Comparison of ENCODE assay signal across 12 cellular contexts in the genomic region with DNA sequence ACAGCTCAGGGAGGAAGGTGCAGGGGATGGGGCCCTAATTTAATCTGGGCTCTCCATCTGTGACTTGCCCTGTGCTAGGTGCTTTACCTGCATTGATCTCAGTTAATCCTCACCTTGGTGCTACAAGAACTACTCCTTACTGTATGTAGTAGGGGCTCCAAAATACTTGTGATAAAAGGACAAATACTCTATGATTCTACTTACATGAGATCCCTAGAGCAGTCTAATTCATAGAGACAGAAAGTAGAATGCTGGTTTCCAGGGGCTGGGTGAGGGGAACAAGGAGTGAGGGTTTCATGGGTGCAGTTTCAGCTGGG.
A peak's percentile ranks its signal among the peaks of the same experiment; 100 is the strongest.
DNase-seq lines count a peak whose midpoint lies in the region; ATAC-seq and TF ChIP-seq lines count a peak whose summit lies in the region.
"Had no signal": no experiment of that assay in that cellular context is flagged by ENCODE, and none has a peak within 500 bp of the region (broad histone marks: within the 10 kb centered on the region; RNA-seq: fewer than 3 reads in every experiment).

No MANE protein-coding gene starts in this region.

- no peak overlapping the region for H3K4me3 Mint-ChIP-seq in stimulated activated naive CD8-positive, alpha-beta T cell treated with anti-CD3 and anti-CD28 coated beads, Interleukin-15, amount 100 ng/mL, for 72 hours
- H3K4me3 Mint-ChIP-seq in glutamatergic neuron (ENCODE audit: unreplicated experiment) (no peak overlapping the region), type B pancreatic cell (no peak overlapping the region)
- H3K4me3 Mint-ChIP-seq: CD8-positive, alpha-beta T cell had no signal

- H3K4me1 Mint-ChIP-seq in stimulated activated naive CD8-positive, alpha-beta T cell treated with anti-CD3 and anti-CD28 coated beads, Interleukin-15, amount 100 ng/mL, for 72 hours = no peaks in the 10 kb centered on the region
- H3K4me1 Mint-ChIP-seq in glutamatergic neuron (ENCODE audit: low read depth, unreplicated experiment) (no peaks in the 10 kb centered on the region), type B pancreatic cell (ENCODE audit: unreplicated experiment) (no peaks in the 10 kb centered on the region)

- peaks cover 12% of the 10 kb centered on the region for H3K27me3 Mint-ChIP-seq in stimulated activated naive CD8-positive, alpha-beta T cell treated with anti-CD3 and anti-CD28 coated beads, Interleukin-15, amount 100 ng/mL, for 72 hours
- H3K27me3 Mint-ChIP-seq in glutamatergic neuron (ENCODE audit: unreplicated experiment) (peaks cover 8% of the 10 kb centered on the region), type B pancreatic cell (peaks cover 54% of the 10 kb centered on the region)

- H3K9me2 ChIP-seq in PC-3 (replicated peaks; ENCODE audit: low read length) = no peaks in the 10 kb centered on the region

- no peak overlapping the region for H3K27ac Mint-ChIP-seq in stimulated activated naive CD8-positive, alpha-beta T cell treated with anti-CD3 and anti-CD28 coated beads, Interleukin-15, amount 100 ng/mL, for 72 hours
- H3K27ac Mint-ChIP-seq in glutamatergic neuron (ENCODE audit: unreplicated experiment) = no peak overlapping the region
- H3K27ac Mint-ChIP-seq in type B pancreatic cell = no peak overlapping the region
- H3K27ac Mint-ChIP-seq: CD8-positive, alpha-beta T cell; IgD-negative memory B cell had no signal

- no peaks in the 10 kb centered on the region for H3K79me2 ChIP-seq in PC-3 (ENCODE audit: low read length)

- intact Hi-C loops in PC-3 (cut with micrococcal nuclease) = loop anchor here (1.0 kb wide), 6 partner anchors 77 to 301 kb away; no protein-coding TSS in a partner anchor

- ATAC-seq in stimulated activated naive CD8-positive, alpha-beta T cell treated with anti-CD3 and anti-CD28 coated beads, Interleukin-15, amount 100 ng/mL, for 72 hours = peak; percentile 9
- no peak for ATAC-seq in stimulated activated naive CD8-positive, alpha-beta T cell treated with anti-CD3 and anti-CD28 coated beads, Interleukin-15, Interleukin-2, amounts not matched to agents 100 U/mL and 50 U/mL, for 24 hours
- ATAC-seq in PC-3 (no peak), HG03196 (IDR thresholded peaks at IDR 0.05; ENCODE audit: unreplicated experiment) (no peak)
- ATAC-seq: CD8-positive, alpha-beta T cell had no signal

- no peaks in the 10 kb centered on the region for H3K27me3 ChIP-seq in PC-3 (ENCODE audit: low read length)

- H3K9ac ChIP-seq in PC-3 (ENCODE audit: low read length) = no peak overlapping the region

- no peaks in the 10 kb centered on the region for H3K4me1 ChIP-seq in PC-3 (ENCODE audit: insufficient read depth, low read length)

- H3K27ac ChIP-seq in PC-3 (ENCODE audit: low read length) = no peak overlapping the region

- peaks cover 7 to 12% of the 10 kb centered on the region in 2 donors for H3K9me3 Mint-ChIP-seq in stimulated activated naive CD8-positive, alpha-beta T cell treated with anti-CD3 and anti-CD28 coated beads, Interleukin-15, amount 100 ng/mL, for 72 hours
- no peaks in the 10 kb centered on the region for H3K9me3 Mint-ChIP-seq in glutamatergic neuron (ENCODE audit: unreplicated experiment)
- H3K9me3 Mint-ChIP-seq in type B pancreatic cell = peaks cover 4% of the 10 kb centered on the region
- H3K9me3 Mint-ChIP-seq: CD8-positive, alpha-beta T cell had no signal

- TF ChIP-seq CTCF in PC-3 (conservative IDR thresholded peaks at IDR 0.05; ENCODE audit: low read depth, low read length) (peak; percentile 7; the same call in 1 of the 2 replicates), glutamatergic neuron (IDR thresholded peaks at IDR 0.05; ENCODE audit: partially characterized antibody, unreplicated experiment) (peak; percentile 1), type B pancreatic cell (conservative IDR thresholded peaks at IDR 0.05) (peak; percentile 12)

- DNase-seq in stimulated activated naive CD8-positive, alpha-beta T cell treated with anti-CD3 and anti-CD28 coated beads, Interleukin-15, amount 100 ng/mL, for 72 hours = no peak
- no peak for DNase-seq in stimulated activated naive CD8-positive, alpha-beta T cell treated with anti-CD3 and anti-CD28 coated beads, Interleukin-15, Interleukin-2, amounts not matched to agents 100 U/mL and 50 U/mL, for 24 hours
- DNase-seq in PC-3 = no peak
- no peak for DNase-seq in glutamatergic neuron
- DNase-seq in type B pancreatic cell (ENCODE audit: extremely low spot score, unreplicated experiment) = no peak
- DNase-seq in cerebellum (ENCODE audit: low spot score) = no peak
- no peak for DNase-seq in NOMO-1 treated with DMSO at 0.1 percent for 48 hours (lab: John Stamatoyannopoulos, UW; ENCODE audit: unreplicated experiment)
- DNase-seq: CD8-positive, alpha-beta T cell; NCI-H446 treated with DMSO at 0.1 percent for 48 hours had no signal

- H3K36me3 ChIP-seq in PC-3 (ENCODE audit: low read depth, low read length) = no peaks in the 10 kb centered on the region

- no peaks in the 10 kb centered on the region for H3F3A ChIP-seq in PC-3 (ENCODE audit: low read length, unreplicated experiment)

- H3K4me3 ChIP-seq in PC-3 (ENCODE audit: low read length) = no peak overlapping the region
- H3K4me3 ChIP-seq: GM12878 had no signal

- CTCF ChIA-PET in PC-3 (lab: Charles Lee) = interaction anchor here (0.7 to 1.1 kb wide), 5 partner anchors 37 to 146 kb away, joined by 3 to 5 read pairs (median 5); no protein-coding TSS in a partner anchor

- no peak overlapping the region for H2AFZ ChIP-seq in PC-3 (ENCODE audit: low read length)

- H4K20me1 ChIP-seq in PC-3 (ENCODE audit: low read length) = no peaks in the 10 kb centered on the region

- no TSS peak for BruUV-seq in PC-3 (replicated peaks; lab: Mats Ljungman, UMichigan)

- H3K9me3 ChIP-seq in PC-3 (ENCODE audit: low read length) = no peaks in the 10 kb centered on the region

- POLR2A ChIA-PET in PC-3 (lab: Charles Lee; ENCODE audit: unreplicated experiment) = no interaction called here

- no peak overlapping the region for H3K4me2 ChIP-seq in PC-3 (ENCODE audit: low read length)

- no peaks in the 10 kb centered on the region for H3K36me3 Mint-ChIP-seq in glutamatergic neuron (ENCODE audit: unreplicated experiment)
- H3K36me3 Mint-ChIP-seq in type B pancreatic cell = no peaks in the 10 kb centered on the region
- H3K36me3 Mint-ChIP-seq: CD8-positive, alpha-beta T cell had no signal
